In genomic region chr9:99129091-99129490, GRCh38 we compare ENCODE assay signal across 19 cellular contexts. TPM values are rescaled to one million over a fixed set of nuclear protein-coding genes. Genes with fewer than 3 reads are reported as not detected.
DNase-seq lines count a peak whose midpoint lies in the region; ATAC-seq and TF ChIP-seq lines count a peak whose summit lies in the region.
"Had no signal": no experiment of that assay in that cellular context is flagged by ENCODE, and none has a peak within 500 bp of the region (broad histone marks: within the 10 kb centered on the region; RNA-seq: fewer than 3 reads in every experiment).

No MANE protein-coding gene starts in this region.

- no peak for TF ChIP-seq CTCF in RWPE1 (conservative IDR thresholded peaks at IDR 0.05; ENCODE audit: low read depth)
- TF ChIP-seq CTCF in epithelial cell of esophagus (IDR thresholded peaks at IDR 0.05; ENCODE audit: insufficient read depth, low read depth, low read length, missing control alignments), result no peak

- POLR2A ChIA-PET in RWPE1 (lab: Yijun Ruan, JAX; ENCODE audit: low non-redundant PET), result no interaction called here

- ATAC-seq in activated naive CD4-positive, alpha-beta T cell treated with anti-CD3 and anti-CD28 coated beads, Interleukin-2, amount 50 U/mL, for 72 hours, result no peak
- ATAC-seq in T-helper 17 cell (no peak), HG02870 (IDR thresholded peaks at IDR 0.05; ENCODE audit: unreplicated experiment) (no peak), GM18498 (IDR thresholded peaks at IDR 0.05; ENCODE audit: unreplicated experiment) (no peak)
- ATAC-seq: HepG2, left lobe of liver had no signal

- H3K4me1 Mint-ChIP-seq in activated naive CD4-positive, alpha-beta T cell treated with anti-CD3 and anti-CD28 coated beads, Interleukin-2, amount 50 U/mL, for 24 hours, result peaks cover 89% of the 10 kb centered on the region
- peaks cover 33% of the 10 kb centered on the region for H3K4me1 Mint-ChIP-seq in T-helper 17 cell

- H3K9me3 ChIP-seq in T-helper 17 cell (ENCODE audit: control insufficient read depth, low read length, poor library complexity, severe bottlenecking), result no peaks in the 10 kb centered on the region
- H3K9me3 ChIP-seq: MG63, ovary, sigmoid colon had no signal

- peak overlapping the region; percentile 81 for H3K27ac Mint-ChIP-seq in activated naive CD4-positive, alpha-beta T cell treated with anti-CD3 and anti-CD28 coated beads, Interleukin-2, amount 50 U/mL, for 24 hours
- peak overlapping the region in 1 of 2 donors; percentile 32 for H3K27ac Mint-ChIP-seq in activated naive CD4-positive, alpha-beta T cell treated with anti-CD3 and anti-CD28 coated beads, Interleukin-2, amount 50 U/mL, for 72 hours
- H3K27ac Mint-ChIP-seq in T-helper 17 cell, result no peak overlapping the region

- DNase-seq in activated naive CD4-positive, alpha-beta T cell treated with anti-CD3 and anti-CD28 coated beads, Interleukin-2, amount 50 U/mL, for 72 hours (ENCODE audit: low spot score in 2 of 2), result no peak
- peak; percentile 38 for DNase-seq in RWPE1 (ENCODE audit: low spot score)
- peak; percentile 74 for DNase-seq in epithelial cell of esophagus (ENCODE audit: low read depth)
- no peak for DNase-seq in T-helper 17 cell
- DNase-seq in occipital lobe (lab: John Stamatoyannopoulos, UW), result no peak
- DNase-seq: anterior cingulate cortex; GF-D8; MG63; NCI-H146; NCI-H446 treated with DMSO at 0.1 percent for 48 hours; ovary; SHP77; sigmoid colon; stimulated activated CD4-positive, alpha-beta T cell treated with anti-CD3 and anti-CD28 coated beads, Interleukin-2, amount 100 ng/mL, for 24 hours had no signal

- H3K9me3 Mint-ChIP-seq in activated naive CD4-positive, alpha-beta T cell treated with anti-CD3 and anti-CD28 coated beads, Interleukin-2, amount 50 U/mL, for 24 hours, result no peaks in the 10 kb centered on the region
- H3K9me3 Mint-ChIP-seq in activated naive CD4-positive, alpha-beta T cell treated with anti-CD3 and anti-CD28 coated beads, Interleukin-2, amount 50 U/mL, for 72 hours, result peaks cover 0 to 4% of the 10 kb centered on the region in 2 donors

- CTCF ChIA-PET in RWPE1 (lab: Yijun Ruan, JAX), result interaction anchor here (0.8 kb wide), 1 partner anchor 13 kb away, joined by 3 read pairs; no protein-coding TSS in a partner anchor

- peak overlapping the region; percentile 34 for H3K4me3 Mint-ChIP-seq in activated naive CD4-positive, alpha-beta T cell treated with anti-CD3 and anti-CD28 coated beads, Interleukin-2, amount 50 U/mL, for 24 hours
- no peak overlapping the region for H3K4me3 Mint-ChIP-seq in T-helper 17 cell

- peaks cover 9% of the 10 kb centered on the region for H3K36me3 Mint-ChIP-seq in activated naive CD4-positive, alpha-beta T cell treated with anti-CD3 and anti-CD28 coated beads, Interleukin-2, amount 50 U/mL, for 24 hours
- H3K36me3 Mint-ChIP-seq in activated naive CD4-positive, alpha-beta T cell treated with anti-CD3 and anti-CD28 coated beads, Interleukin-2, amount 50 U/mL, for 72 hours, result peaks cover 0 to 6% of the 10 kb centered on the region in 2 donors
- peaks cover 8% of the 10 kb centered on the region for H3K36me3 Mint-ChIP-seq in T-helper 17 cell (ENCODE audit: low read depth)

- no peak overlapping the region for H3K4me3 ChIP-seq in epithelial cell of esophagus (ENCODE audit: low read length)
- H3K4me3 ChIP-seq: MG63, ovary, sigmoid colon had no signal

- peak overlapping the region; percentile 70 for H3K27ac ChIP-seq in RWPE1
- H3K27ac ChIP-seq: ovary had no signal

- no peaks in the 10 kb centered on the region for H3K27me3 Mint-ChIP-seq in activated naive CD4-positive, alpha-beta T cell treated with anti-CD3 and anti-CD28 coated beads, Interleukin-2, amount 50 U/mL, for 24 hours
- no peaks in the 10 kb centered on the region for H3K27me3 Mint-ChIP-seq in T-helper 17 cell

RNA-seq across cellular contexts. Expression of gene TGFBR1, which starts 24.2 kb away (rescaled TPM):
- 10 to 100 TPM; 13.4 to 23.4 TPM for total RNA-seq in activated naive CD4-positive, alpha-beta T cell treated with anti-CD3 and anti-CD28 coated beads, Interleukin-2, amount 50 U/mL, for 72 hours
- total RNA-seq in T-helper 17 cell (10 to 100 TPM; 23.5 to 29.1 TPM), occipital lobe (109 TPM)

Comparison
In these comparisons a context has a peak if more than half of its experiments do, and no peak if none do; other contexts are left out.
1. DNase-seq: peak in RWPE1 (single experiment) and epithelial cell of esophagus (single experiment); none in activated naive CD4-positive, alpha-beta T cell treated with anti-CD3 and anti-CD28 coated beads, Interleukin-2, amount 50 U/mL, for 72 hours (0 of 2), T-helper 17 cell (0 of 3) and occipital lobe (single experiment).